8 cellular contexts compared by ENCODE assay signal in genomic region chr5:179731791-179732411, GRCh38. TPM values are rescaled to one million over a fixed set of nuclear protein-coding genes. Genes with fewer than 3 reads are reported as not detected.
A peak's percentile ranks its signal among the peaks of the same experiment; 100 is the strongest.
DNase-seq lines count a peak whose midpoint lies in the region; ATAC-seq, FAIRE-seq and TF ChIP-seq lines count a peak whose summit lies in the region.

No MANE protein-coding gene starts in this region.

- H3K14ac ChIP-seq in H1 (ENCODE audit: insufficient read length), result no peak overlapping the region

- H3K79me1 ChIP-seq in H1 (ENCODE audit: low read depth, low read length), result peaks cover 2% of the 10 kb centered on the region

- FAIRE-seq in H1 (lab: Jason Lieb, UNC), result no peak

- no peak overlapping the region for H2BK5ac ChIP-seq in H1 (ENCODE audit: low read depth, low read length)

- peaks cover 4% of the 10 kb centered on the region; the same call in 1 of the 2 replicates for H3K23me2 ChIP-seq in H1 (ENCODE audit: low read depth, low read length)

- H3K27ac ChIP-seq in BLaER1 (peak overlapping the region; percentile 28; the same call in 1 of the 2 replicates), H1 (ENCODE audit: low read depth, low read length) (no peak overlapping the region), neural cell (ENCODE audit: low read length) (peak overlapping the region; percentile 14), urinary bladder (ENCODE audit: low read depth) (peak overlapping the region; percentile 59)

- H3K9me2 ChIP-seq in neural cell (ENCODE audit: insufficient read depth, low read length), result no peaks in the 10 kb centered on the region

- CTCF ChIA-PET in H1 (lab: Charles Lee; ENCODE audit: partially characterized antibody), result interaction anchor here (0.6 to 2.0 kb wide), 4 partner anchors 46 to 170 kb away, joined by 3 to 5 read pairs (median 4); no protein-coding TSS in a partner anchor

- no peaks in the 10 kb centered on the region for H3K9me3 ChIP-seq in BLaER1
- H3K9me3 ChIP-seq in T-helper 17 cell (ENCODE audit: control insufficient read depth, low read length, poor library complexity, severe bottlenecking), result no peaks in the 10 kb centered on the region
- H3K9me3 ChIP-seq in H1 (ENCODE audit: insufficient read depth in 2 of 2, low read depth in 1 of 2, low read length in 1 of 2), result no peaks in the 10 kb centered on the region
- H3K9me3 ChIP-seq in neural cell (ENCODE audit: low read length), result no peaks in the 10 kb centered on the region

- H2BK15ac ChIP-seq in H1 (ENCODE audit: low read length), result no peak overlapping the region

- H3K4me2 ChIP-seq in BLaER1 (peak overlapping the region; percentile 64), H1 (ENCODE audit: insufficient read depth in 1 of 2, low read depth in 2 of 2, low read length in 2 of 2) (peak overlapping the region; percentile 51 to 56), neural cell (ENCODE audit: low read length) (no peak overlapping the region)

- TF ChIP-seq CTCF in H1 (IDR thresholded peaks at IDR 0.05; ENCODE audit: control extremely low read depth in 1 of 3, insufficient read depth in 1 of 3, low read depth in 1 of 3, low read length in 3 of 3) (no peak), neural cell (IDR thresholded peaks at IDR 0.05; ENCODE audit: poor library complexity, severe bottlenecking) (no peak)

- peaks cover 58% of the 10 kb centered on the region for H3K36me3 ChIP-seq in BLaER1
- H3K36me3 ChIP-seq in H1 (ENCODE audit: control insufficient read depth in 2 of 4, insufficient read depth in 4 of 4, low read length in 3 of 4), result peaks cover 24 to 42% (median 30%) of the 10 kb centered on the region in 4 experiments
- peaks cover 10% of the 10 kb centered on the region for H3K36me3 ChIP-seq in neural cell (ENCODE audit: insufficient read depth, low read length)
- peaks cover 5% of the 10 kb centered on the region for H3K36me3 ChIP-seq in urinary bladder (ENCODE audit: insufficient read depth)

- no peaks in the 10 kb centered on the region for H3K27me3 Mint-ChIP-seq in T-helper 17 cell

- no peak overlapping the region for H3K56ac ChIP-seq in H1 (replicated peaks; ENCODE audit: insufficient read length, low read depth, low read length)

- H3K4me3 Mint-ChIP-seq in T-helper 17 cell, result peak overlapping the region; percentile 93

- H3K4ac ChIP-seq in H1 (replicated peaks; ENCODE audit: insufficient read length, low read depth, low read length), result no peak overlapping the region

- TF ChIP-seq POLR2A in H1 (IDR thresholded peaks at IDR 0.05; ENCODE audit: control extremely low read depth in 1 of 2, low read depth in 2 of 2, low read length in 2 of 2), result no peak

- POLR2A ChIA-PET in H1 (lab: Charles Lee; ENCODE audit: partially characterized antibody), result interaction anchor here (0.6 to 7.4 kb wide), 28 partner anchors 8 to 135 kb away, joined by 3 to 60 read pairs (median 5); partner anchors contain the start of genes CANX and HNRNPH1

- no peak overlapping the region for H4K5ac ChIP-seq in H1 (ENCODE audit: insufficient read length, low read depth, low read length)

- H3K79me2 ChIP-seq in H1 (ENCODE audit: control insufficient read depth in 1 of 2, insufficient read depth in 2 of 2, low read length in 2 of 2), result peaks cover 21 to 40% of the 10 kb centered on the region in 2 experiments
- peaks cover 35% of the 10 kb centered on the region for H3K79me2 ChIP-seq in neural cell (replicated peaks; ENCODE audit: insufficient read depth, low read length)

- 73% methylated on average over 24 of the region's 24 CpGs; no CpG with 5 or more reads in 1 of the 2 experiments for WGBS in H1 (ENCODE audit: extremely low coverage in 1 of 2, insufficient coverage in 1 of 2, insufficient read length in 1 of 2, insufficient replicate concordance in 2 of 2, low coverage in 1 of 2, low lambda C conversion rate in 2 of 2, missing lambda C conversion rate in 1 of 2), 2 experiments
- WGBS in urinary bladder, result 62% methylated on average over 24 of the region's 24 CpGs

- H3K27me3 ChIP-seq in BLaER1 (no peaks in the 10 kb centered on the region), H1 (replicated peaks in 1 of 4; ENCODE audit: control insufficient read depth in 3 of 4, extremely low read depth in 1 of 4, insufficient read depth in 3 of 4, low read length in 3 of 4) (no peaks in the 10 kb centered on the region), neural cell (ENCODE audit: insufficient read depth, low read depth, low read length) (no peaks in the 10 kb centered on the region)

- H3K9ac ChIP-seq in BLaER1 (peak overlapping the region; percentile 99; the same call in 1 of the 2 replicates), H1 (replicated peaks in 1 of 4; ENCODE audit: extremely low read depth in 1 of 4, low read depth in 3 of 4, low read length in 3 of 4) (no peak overlapping the region; a peak in 2 of 7 replicates), neural cell (ENCODE audit: low read length) (no peak overlapping the region)

- H2AFZ ChIP-seq in H1 (ENCODE audit: low read length) (no peak overlapping the region), neural cell (ENCODE audit: low read depth, low read length) (no peak overlapping the region)

- H3K36me3 Mint-ChIP-seq in T-helper 17 cell (ENCODE audit: low read depth), result peaks cover 4% of the 10 kb centered on the region

- H3K18ac ChIP-seq in H1 (ENCODE audit: extremely low read depth, low read length), result peak overlapping the region; percentile 51; the same call in 1 of the 2 replicates

- H3K27ac Mint-ChIP-seq in T-helper 17 cell, result peak overlapping the region; percentile 95

- TF ChIP-seq RAD21 in H1 (IDR thresholded peaks at IDR 0.05 in 1 of 2, conservative IDR thresholded peaks at IDR 0.05 in 1 of 2; ENCODE audit: low read depth in 2 of 2, low read length in 2 of 2) (no peak), neural cell (conservative IDR thresholded peaks at IDR 0.05) (no peak)

- no peak overlapping the region for H3K23ac ChIP-seq in H1 (ENCODE audit: insufficient read length)

- H3F3A ChIP-seq in neural cell (ENCODE audit: insufficient read depth, low read length, poor library complexity, severe bottlenecking), result peaks cover 4% of the 10 kb centered on the region

- H3K4me1 ChIP-seq in BLaER1, result peaks cover 38% of the 10 kb centered on the region
- H3K4me1 ChIP-seq in H1 (replicated peaks in 1 of 4; ENCODE audit: control insufficient read depth in 3 of 4, insufficient read depth in 4 of 4, low read length in 3 of 4), result peaks cover 0 to 3% (median 3%) of the 10 kb centered on the region in 4 experiments; a peak in 3 of 7 replicates
- no peaks in the 10 kb centered on the region for H3K4me1 ChIP-seq in urinary bladder (ENCODE audit: insufficient read depth)

- H3K4me3 ChIP-seq in BLaER1 (peak overlapping the region; percentile 97), H1 (ENCODE audit: extremely low read depth in 1 of 4, insufficient read depth in 2 of 4, low read depth in 3 of 4, low read length in 4 of 4) (peak overlapping the region in 3 of 4 experiments; percentile 8 to 47 (median 26); a peak in 5 of 8 replicates), neural cell (ENCODE audit: low read length) (peak overlapping the region; percentile 91), urinary bladder (ENCODE audit: low read depth, low read length) (peak overlapping the region; percentile 26)

- peak overlapping the region; percentile 26 for H2BK120ac ChIP-seq in H1 (replicated peaks; ENCODE audit: low read depth, low read length)

- H4K20me1 ChIP-seq in BLaER1 (peaks cover 40% of the 10 kb centered on the region), H1 (replicated peaks in 1 of 2; ENCODE audit: control insufficient read depth in 1 of 2, insufficient read depth in 2 of 2, low read length in 2 of 2) (peaks cover 9 to 11% of the 10 kb centered on the region in 2 experiments), neural cell (ENCODE audit: insufficient read depth) (no peaks in the 10 kb centered on the region)

- peaks cover 32% of the 10 kb centered on the region for H3K4me1 Mint-ChIP-seq in T-helper 17 cell

- H2BK20ac ChIP-seq in H1 (ENCODE audit: low read length), result no peak overlapping the region

- no peak overlapping the region for H4K91ac ChIP-seq in H1 (replicated peaks; ENCODE audit: insufficient read length, low read length)

- no peak for TF ChIP-seq EP300 in H1 (IDR thresholded peaks at IDR 0.05; ENCODE audit: borderline replicate concordance in 1 of 2, low read depth in 2 of 2, low read length in 2 of 2)
- no peak for TF ChIP-seq EP300 in neural cell (conservative IDR thresholded peaks at IDR 0.05; ENCODE audit: poor library complexity, severe bottlenecking)

- no peak overlapping the region; the same call in 1 of the 2 replicates for H4K8ac ChIP-seq in H1 (ENCODE audit: extremely low read depth, insufficient read depth, low read length)

- ATAC-seq in GM19397 (IDR thresholded peaks at IDR 0.05; ENCODE audit: unreplicated experiment) (peak; percentile 3), HG03432 (IDR thresholded peaks at IDR 0.05; ENCODE audit: unreplicated experiment) (peak; percentile 19), T-helper 17 cell (peak; percentile 10)

- DNase-seq in T-helper 17 cell (peak in 1 of 3 donors; percentile 6), H1 (ENCODE audit: low read depth in 1 of 2, low spot score in 2 of 2) (peak in 1 of 2 experiments; percentile 57), HuH-7 (ENCODE audit: low spot score) (no peak)

- no peak overlapping the region for H2AK5ac ChIP-seq in H1 (ENCODE audit: low read depth, low read length)

- H2BK12ac ChIP-seq in H1 (ENCODE audit: low read depth, low read length), result no peak overlapping the region

RNA-seq across cellular contexts. Expression of gene MAML1, which starts 0.7 kb away (rescaled TPM):
- total RNA-seq in T-helper 17 cell (10 to 100 TPM; 28.4 to 33.2 TPM), urinary bladder (14.4 TPM)
- 41.9 and 45.6 TPM in 2 replicates for total RNA-seq in H1 (2021; fragmentation: NEBNext Ultra II Directional; extraction: Animal tissue kit (Norgen Biotek cat#: 25700))
- polyA plus RNA-seq in H1 (2011; rRNA removed) (17.1 and 21.8 TPM in 2 replicates), neural cell (6.8 and 8.4 TPM in 2 replicates), urinary bladder (19.8 TPM)
- polyA plus RNA-seq in H1 (2011; cell fraction: cytosol; rRNA removed), result 11.3 TPM
- 20.4 TPM for polyA plus RNA-seq in H1 (2011; cell fraction: nucleus; rRNA removed)
- 27.3 to 34.0 TPM (median 31.2 TPM) in 4 replicates for polyA plus RNA-seq in H1 (2012, experiment 1 of 2)
- polyA plus RNA-seq in H1 (2012, experiment 2 of 2), result 20.2 TPM
- polyA plus RNA-seq in H1 (2013, experiment 1 of 2), result 27.3 TPM
- 28.9 TPM for polyA plus RNA-seq in H1 (2013, experiment 2 of 2)
- 16.0 and 35.9 TPM in 2 replicates for polyA minus RNA-seq in H1 (2011; rRNA and poly(A)+ RNA removed)
- 18.1 TPM for polyA minus RNA-seq in H1 (2011; cell fraction: cytosol; rRNA and poly(A)+ RNA removed)
- polyA minus RNA-seq in H1 (2011; cell fraction: nucleus; rRNA and poly(A)+ RNA removed), result 20.5 TPM
- 21.8 and 22.9 TPM in 2 replicates for polyA minus RNA-seq in neural cell

RNA-seq across cellular contexts. Expression of gene CANX, which starts 33.1 kb away (rescaled TPM):
- total RNA-seq in T-helper 17 cell, result 100 to 1,000 TPM; 235 to 238 TPM
- 659 and 691 TPM in 2 replicates for total RNA-seq in H1 (2021; fragmentation: NEBNext Ultra II Directional; extraction: Animal tissue kit (Norgen Biotek cat#: 25700))
- 128 and 136 TPM in 2 replicates for polyA plus RNA-seq in H1 (2011; rRNA removed)
- polyA plus RNA-seq in H1 (2011; cell fraction: cytosol; rRNA removed), result 198 TPM
- 235 TPM for polyA plus RNA-seq in H1 (2011; cell fraction: nucleus; rRNA removed)
- polyA plus RNA-seq in H1 (2012, experiment 1 of 2), result 585 to 1,069 TPM (median 670 TPM) in 4 replicates
- polyA plus RNA-seq in H1 (2012, experiment 2 of 2), result 26.5 TPM
- polyA plus RNA-seq in H1 (2013, experiment 1 of 2), result 645 TPM
- polyA plus RNA-seq in H1 (2013, experiment 2 of 2), result 713 TPM
- polyA minus RNA-seq in H1 (2011; rRNA and poly(A)+ RNA removed), result 1,075 and 1,150 TPM in 2 replicates
- polyA minus RNA-seq in H1 (2011; cell fraction: cytosol; rRNA and poly(A)+ RNA removed), result 511 TPM
- 490 TPM for polyA minus RNA-seq in H1 (2011; cell fraction: nucleus; rRNA and poly(A)+ RNA removed)
- 227 and 232 TPM in 2 replicates for polyA plus RNA-seq in neural cell
- 346 and 374 TPM in 2 replicates for polyA minus RNA-seq in neural cell
- 422 TPM for total RNA-seq in urinary bladder
- polyA plus RNA-seq in urinary bladder, result 195 TPM

RNA-seq across cellular contexts. Expression of gene CBY3, which starts 51.1 kb away (rescaled TPM):
- total RNA-seq in T-helper 17 cell (not detected), urinary bladder (not detected)
- 0.39 and 1.4 TPM in 2 replicates for total RNA-seq in H1 (2021; fragmentation: NEBNext Ultra II Directional; extraction: Animal tissue kit (Norgen Biotek cat#: 25700))
- polyA plus RNA-seq in H1 (2011; rRNA removed) (0.38 and 0.39 TPM in 2 replicates), neural cell (0.90 TPM in 1 of 2 replicates, not detected in the other), urinary bladder (0.11 TPM)
- polyA plus RNA-seq in H1 (2011; cell fraction: cytosol; rRNA removed), result 0.37 TPM
- 1.1 TPM for polyA plus RNA-seq in H1 (2011; cell fraction: nucleus; rRNA removed)
- 1.4 to 2.4 TPM (median 1.8 TPM) in 3 of 4 replicates, not detected in the other for polyA plus RNA-seq in H1 (2012, experiment 1 of 2)
- polyA plus RNA-seq in H1 (2012, experiment 2 of 2), result 0.51 TPM
- polyA plus RNA-seq in H1 (2013, experiment 1 of 2), result 0.22 TPM
- 0.13 TPM for polyA plus RNA-seq in H1 (2013, experiment 2 of 2)
- polyA minus RNA-seq in H1 (2011; rRNA and poly(A)+ RNA removed), result 0.34 and 0.35 TPM in 2 replicates
- 1.5 TPM for polyA minus RNA-seq in H1 (2011; cell fraction: cytosol; rRNA and poly(A)+ RNA removed)
- 2.7 TPM for polyA minus RNA-seq in H1 (2011; cell fraction: nucleus; rRNA and poly(A)+ RNA removed)
- polyA minus RNA-seq in neural cell, result not detected in 2 replicates

Comparison
In these comparisons a context has a peak if more than half of its experiments do, and no peak if none do; other contexts are left out.
1. H3K4me3 ChIP-seq: peak in every context shown above with its lines; median percentile 97 in BLaER1; 91 in neural cell; 26 in H1; 26 in urinary bladder.